1 cellular context compared by ENCODE assay signal in the genomic region with DNA sequence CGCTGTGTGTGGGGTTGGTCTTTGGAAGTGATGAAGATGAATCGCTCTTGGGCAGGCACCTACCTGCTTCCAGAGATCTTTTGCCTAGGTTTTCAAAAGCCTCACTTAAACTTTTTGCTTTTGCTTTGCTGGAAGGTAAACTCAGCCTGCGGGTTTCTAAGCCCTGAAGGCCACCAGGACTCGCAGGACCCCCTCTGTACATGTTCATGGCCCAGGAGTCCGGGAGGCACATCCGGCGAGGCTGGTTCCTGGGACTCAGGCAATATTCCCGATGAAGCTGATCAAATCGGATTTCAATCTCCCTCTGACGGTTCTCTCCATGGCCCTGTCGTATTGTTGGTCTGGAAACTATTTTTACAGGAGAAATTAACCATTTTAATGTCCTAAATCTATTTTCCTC.
TF ChIP-seq lines count a peak whose summit lies in the region.

No MANE protein-coding gene starts in this region.

TF ChIP-seq in HCT116, 20 proteins besides CTCF, POLR2A, EP300 and RAD21:
- TF ChIP-seq EZH2phosphoT487 (IDR thresholded peaks at IDR 0.05; ENCODE audit: borderline replicate concordance) (no peak), TCF7L2 (IDR thresholded peaks at IDR 0.05; ENCODE audit: borderline replicate concordance, extremely low read depth, insufficient read depth, insufficient read length) (no peak)
